12 cellular contexts compared by ENCODE assay signal in genomic region chr5:59328801-59329296, GRCh38.
DNase-seq lines count a peak whose midpoint lies in the region; ATAC-seq and TF ChIP-seq lines count a peak whose summit lies in the region.
"Had no signal": no experiment of that assay in that cellular context is flagged by ENCODE, and none has a peak within 500 bp of the region (broad histone marks: within the 10 kb centered on the region; RNA-seq: fewer than 3 reads in every experiment).

No MANE protein-coding gene starts in this region.

- no peak overlapping the region for H3K4me3 Mint-ChIP-seq in stimulated activated effector memory CD8-positive, alpha-beta T cell treated with anti-CD3 and anti-CD28 coated beads, Interleukin-12 subunit alpha, Interleukin-12 subunit beta, amount 100 ng/mL, for 72 hours
- H3K4me3 Mint-ChIP-seq: activated CD4-positive, alpha-beta memory T cell treated with anti-CD3 and anti-CD28 coated beads, Interleukin-2, amount 10 ng/mL, durations not matched to agents 7 days and 5 days; naive thymus-derived CD8-positive, alpha-beta T cell had no signal

- TF ChIP-seq CTCF in 22Rv1 (IDR thresholded peaks at IDR 0.05) (no peak), left ventricle myocardium inferior (IDR thresholded peaks at IDR 0.05; ENCODE audit: borderline replicate concordance) (no peak), mucosa of descending colon (IDR thresholded peaks at IDR 0.05) (no peak)

- no peaks in the 10 kb centered on the region for H3K4me1 Mint-ChIP-seq in stimulated activated effector memory CD8-positive, alpha-beta T cell treated with anti-CD3 and anti-CD28 coated beads, Interleukin-12 subunit alpha, Interleukin-12 subunit beta, amount 100 ng/mL, for 72 hours
- H3K4me1 Mint-ChIP-seq: activated CD4-positive, alpha-beta memory T cell treated with anti-CD3 and anti-CD28 coated beads, Interleukin-2, amount 10 ng/mL, durations not matched to agents 7 days and 5 days; naive thymus-derived CD8-positive, alpha-beta T cell had no signal

- DNase-seq in HK-2 (ENCODE audit: unreplicated experiment) (peak; percentile 6), amniotic epithelial cell (ENCODE audit: low read depth) (peak; percentile 53), left ventricle myocardium inferior (peak; percentile 22), mucosa of descending colon (no peak)
- DNase-seq in activated effector memory CD4-positive, alpha-beta T cell treated with anti-CD3 and anti-CD28 coated beads, Interleukin-2, amount 50 U/mL, for 16 hours: no peak
- no peak for DNase-seq in stimulated activated effector memory CD8-positive, alpha-beta T cell treated with anti-CD3 and anti-CD28 coated beads, Interleukin-12 subunit alpha, Interleukin-12 subunit beta, amount 100 ng/mL, for 72 hours (ENCODE audit: low spot score in 2 of 2)
- DNase-seq: activated CD4-positive, alpha-beta memory T cell treated with anti-CD3 and anti-CD28 coated beads, Interleukin-2, amount 10 ng/mL, durations not matched to agents 7 days and 5 days; naive thymus-derived CD8-positive, alpha-beta T cell; NCI-H1417 treated with DMSO at 0.1 percent for 48 hours had no signal

- ATAC-seq in mucosa of descending colon (no peak), GM18520 (IDR thresholded peaks at IDR 0.05; ENCODE audit: unreplicated experiment) (no peak)
- ATAC-seq in stimulated activated effector memory CD8-positive, alpha-beta T cell treated with anti-CD3 and anti-CD28 coated beads, Interleukin-12 subunit alpha, Interleukin-12 subunit beta, amount 100 ng/mL, for 72 hours: no peak
- ATAC-seq: naive thymus-derived CD8-positive, alpha-beta T cell had no signal

- H3K27me3 ChIP-seq in left ventricle myocardium inferior (ENCODE audit: low read depth): no peaks in the 10 kb centered on the region
- H3K27me3 ChIP-seq: BLaER1 treated with 17β-estradiol and CSF1 and Interleukin-3, amounts not matched to agents 10 nM and 100 nM had no signal

- intact Hi-C loops in left ventricle myocardium inferior (cut with micrococcal nuclease) (loop anchor here (2.0 kb wide), 1 partner anchor 52 kb away; no protein-coding TSS in a partner anchor), mucosa of descending colon (cut with DNase I, micrococcal nuclease) (no loop called here)

- H3K4me1 ChIP-seq in left ventricle myocardium inferior (peaks cover 47% of the 10 kb centered on the region), mucosa of descending colon (ENCODE audit: low read depth) (no peaks in the 10 kb centered on the region)
- H3K4me1 ChIP-seq: BLaER1 treated with 17β-estradiol and CSF1 and Interleukin-3, amounts not matched to agents 10 nM and 100 nM had no signal

- H3K27ac Mint-ChIP-seq in stimulated activated effector memory CD8-positive, alpha-beta T cell treated with anti-CD3 and anti-CD28 coated beads, Interleukin-12 subunit alpha, Interleukin-12 subunit beta, amount 100 ng/mL, for 72 hours: no peak overlapping the region
- H3K27ac Mint-ChIP-seq: activated CD4-positive, alpha-beta memory T cell treated with anti-CD3 and anti-CD28 coated beads, Interleukin-2, amount 10 ng/mL, durations not matched to agents 7 days and 5 days; naive thymus-derived CD8-positive, alpha-beta T cell had no signal

- no peaks in the 10 kb centered on the region for H3K36me3 ChIP-seq in left ventricle myocardium inferior
- H3K36me3 ChIP-seq in mucosa of descending colon (ENCODE audit: low read depth): no peaks in the 10 kb centered on the region
- H3K36me3 ChIP-seq: BLaER1 treated with 17β-estradiol and CSF1 and Interleukin-3, amounts not matched to agents 10 nM and 100 nM had no signal

- peak overlapping the region; percentile 3; the same call in 1 of the 2 replicates for H3K27ac ChIP-seq in 22Rv1
- H3K27ac ChIP-seq in left ventricle myocardium inferior (replicated peaks): peak overlapping the region; percentile 61
- H3K27ac ChIP-seq: BLaER1 treated with 17β-estradiol and CSF1 and Interleukin-3, amounts not matched to agents 10 nM and 100 nM had no signal

- H3K4me3 ChIP-seq in left ventricle myocardium inferior: no peak overlapping the region
- no peak overlapping the region for H3K4me3 ChIP-seq in mucosa of descending colon
- H3K4me3 ChIP-seq: BLaER1 treated with 17β-estradiol and CSF1 and Interleukin-3, amounts not matched to agents 10 nM and 100 nM had no signal

- no peaks in the 10 kb centered on the region for H3K9me3 ChIP-seq in left ventricle myocardium inferior (replicated peaks)
- no peaks in the 10 kb centered on the region for H3K9me3 ChIP-seq in mucosa of descending colon
- H3K9me3 ChIP-seq: BLaER1 treated with 17β-estradiol and CSF1 and Interleukin-3, amounts not matched to agents 10 nM and 100 nM had no signal

- H3K9me3 Mint-ChIP-seq in stimulated activated effector memory CD8-positive, alpha-beta T cell treated with anti-CD3 and anti-CD28 coated beads, Interleukin-12 subunit alpha, Interleukin-12 subunit beta, amount 100 ng/mL, for 72 hours: no peaks in the 10 kb centered on the region
- H3K9me3 Mint-ChIP-seq: activated CD4-positive, alpha-beta memory T cell treated with anti-CD3 and anti-CD28 coated beads, Interleukin-2, amount 10 ng/mL, durations not matched to agents 7 days and 5 days; naive thymus-derived CD8-positive, alpha-beta T cell had no signal

- no peaks in the 10 kb centered on the region for H3K36me3 Mint-ChIP-seq in stimulated activated effector memory CD8-positive, alpha-beta T cell treated with anti-CD3 and anti-CD28 coated beads, Interleukin-12 subunit alpha, Interleukin-12 subunit beta, amount 100 ng/mL, for 72 hours
- H3K36me3 Mint-ChIP-seq: naive thymus-derived CD8-positive, alpha-beta T cell had no signal

Comparison
In these comparisons a context has a peak if more than half of its experiments do, and no peak if none do; other contexts are left out.
1. DNase-seq: peak in HK-2 (single experiment), amniotic epithelial cell (single experiment) and left ventricle myocardium inferior (single experiment); none in activated effector memory CD4-positive, alpha-beta T cell treated with anti-CD3 and anti-CD28 coated beads, Interleukin-2, amount 50 U/mL, for 16 hours (single experiment), mucosa of descending colon (0 of 3) and stimulated activated effector memory CD8-positive, alpha-beta T cell treated with anti-CD3 and anti-CD28 coated beads, Interleukin-12 subunit alpha, Interleukin-12 subunit beta, amount 100 ng/mL, for 72 hours (0 of 2).